In genomic region chr10:8543361-8544056, GRCh38 we compare ENCODE assay signal across 13 cellular contexts.
A peak's percentile ranks its signal among the peaks of the same experiment; 100 is the strongest.
DNase-seq lines count a peak whose midpoint lies in the region; ATAC-seq and TF ChIP-seq lines count a peak whose summit lies in the region.
"Had no signal": no experiment of that assay in that cellular context is flagged by ENCODE, and none has a peak within 500 bp of the region (broad histone marks: within the 10 kb centered on the region; RNA-seq: fewer than 3 reads in every experiment).

No MANE protein-coding gene starts in this region.

- ATAC-seq in PC-3 (no peak), upper lobe of right lung (peak; percentile 68), GM19324 (IDR thresholded peaks at IDR 0.05; ENCODE audit: low FRiP score, unreplicated experiment) (no peak)
- ATAC-seq in activated CD4-positive, CD25-positive, alpha-beta regulatory T cell treated with anti-CD3 and anti-CD28 coated beads, Interleukin-2, amount 50 U/mL, for 24 hours: no peak
- ATAC-seq: naive thymus-derived CD4-positive, alpha-beta T cell; stimulated activated naive B cell treated with anti-CD40 and anti-IgM and Interleukin-4, amounts not matched to agents 10 μg/mL and 1 μg/mL and 100 μg/mL, for 72 hours had no signal

- no peak overlapping the region for H2AFZ ChIP-seq in PC-3 (ENCODE audit: low read length)

- H3K27ac ChIP-seq in HEK293 (ENCODE audit: extremely low read depth, low read depth, low read length) (no peak overlapping the region; the same call in 1 of the 2 replicates), PC-3 (ENCODE audit: low read length) (peak overlapping the region; percentile 76), upper lobe of right lung (no peak overlapping the region)

- no peaks in the 10 kb centered on the region for H3K79me2 ChIP-seq in PC-3 (ENCODE audit: low read length)

- H3K9ac ChIP-seq in PC-3 (ENCODE audit: low read length): no peak overlapping the region

- H3K4me2 ChIP-seq in PC-3 (ENCODE audit: low read length): no peak overlapping the region

- POLR2A ChIA-PET in HEK293 (lab: Yijun Ruan, JAX) (interaction anchor here (0.7 to 1.2 kb wide), 2 partner anchors 11 to 32 kb away, joined by 3 read pairs; no protein-coding TSS in a partner anchor), PC-3 (lab: Charles Lee; ENCODE audit: unreplicated experiment) (no interaction called here)

- CTCF ChIA-PET in HEK293 (lab: Yijun Ruan, JAX): interaction anchor here (0.5 to 0.6 kb wide), 2 partner anchors 11 to 479 kb away, joined by 3 to 4 read pairs; no protein-coding TSS in a partner anchor
- CTCF ChIA-PET in PC-3 (lab: Charles Lee): no interaction called here

- no TSS peak for BruUV-seq in PC-3 (replicated peaks; lab: Mats Ljungman, UMichigan)

- H3K4me1 ChIP-seq in HEK293 (ENCODE audit: control insufficient read depth, insufficient read depth, low read length) (peaks cover 3% of the 10 kb centered on the region; the same call in 1 of the 2 replicates), PC-3 (ENCODE audit: insufficient read depth, low read length) (peaks cover 17% of the 10 kb centered on the region), upper lobe of right lung (no peaks in the 10 kb centered on the region)

- H3F3A ChIP-seq in PC-3 (ENCODE audit: low read length, unreplicated experiment): no peaks in the 10 kb centered on the region

- H3K36me3 ChIP-seq in HEK293 (ENCODE audit: control insufficient read depth in 2 of 2, insufficient read depth in 1 of 2, low read length in 2 of 2): no peaks in the 10 kb centered on the region
- H3K36me3 ChIP-seq in PC-3 (ENCODE audit: low read depth, low read length): no peaks in the 10 kb centered on the region
- H3K36me3 ChIP-seq in upper lobe of right lung: no peaks in the 10 kb centered on the region

- H3K27me3 ChIP-seq in PC-3 (ENCODE audit: low read length) (no peaks in the 10 kb centered on the region), upper lobe of right lung (no peaks in the 10 kb centered on the region)

- H3K4me3 ChIP-seq in HEK293 (ENCODE audit: low read depth, low read length) (no peak overlapping the region), PC-3 (ENCODE audit: low read length) (no peak overlapping the region), upper lobe of right lung (no peak overlapping the region)

- no peaks in the 10 kb centered on the region for H4K20me1 ChIP-seq in PC-3 (ENCODE audit: low read length)

- TF ChIP-seq CTCF in HEK293 (tag by site-specific recombination; IDR thresholded peaks at IDR 0.05) (no peak), PC-3 (conservative IDR thresholded peaks at IDR 0.05; ENCODE audit: low read depth, low read length) (no peak), upper lobe of right lung (IDR thresholded peaks at IDR 0.05) (no peak)

- intact Hi-C loops in PC-3 (cut with micrococcal nuclease): no loop called here
- intact Hi-C loops in upper lobe of right lung (cut with DNase I): no loop called here

- DNase-seq in PC-3 (peak; percentile 55), islet precursor cell (peak; percentile 59), upper lobe of right lung (no peak), middle frontal gyrus (ENCODE audit: extremely low spot score, low spot score) (no peak)
- DNase-seq: activated CD4-positive, CD25-positive, alpha-beta regulatory T cell treated with anti-CD3 and anti-CD28 coated beads, Interleukin-2, amount 50 U/mL, for 72 hours; activated CD8-positive, alpha-beta memory T cell treated with anti-CD3 and anti-CD28 coated beads, Interleukin-2, amount 50 U/mL, for 48 hours; C1 segment of cervical spinal cord; stimulated activated naive B cell treated with anti-CD40 and anti-IgM and Interleukin-4, amounts not matched to agents 10 μg/mL and 1 μg/mL and 100 μg/mL, for 72 hours; T-helper 2 cell had no signal

- no peaks in the 10 kb centered on the region for H3K9me2 ChIP-seq in PC-3 (replicated peaks; ENCODE audit: low read length)

- H3K9me3 ChIP-seq in HEK293 (ENCODE audit: control insufficient read depth, insufficient read depth, low read depth, low read length) (no peaks in the 10 kb centered on the region), PC-3 (ENCODE audit: low read length) (no peaks in the 10 kb centered on the region), upper lobe of right lung (no peaks in the 10 kb centered on the region)

TF ChIP-seq in HEK293, 187 proteins besides CTCF, POLR2A, EP300 and RAD21 (continues in another document):
- TF ChIP-seq, protein P1, sequence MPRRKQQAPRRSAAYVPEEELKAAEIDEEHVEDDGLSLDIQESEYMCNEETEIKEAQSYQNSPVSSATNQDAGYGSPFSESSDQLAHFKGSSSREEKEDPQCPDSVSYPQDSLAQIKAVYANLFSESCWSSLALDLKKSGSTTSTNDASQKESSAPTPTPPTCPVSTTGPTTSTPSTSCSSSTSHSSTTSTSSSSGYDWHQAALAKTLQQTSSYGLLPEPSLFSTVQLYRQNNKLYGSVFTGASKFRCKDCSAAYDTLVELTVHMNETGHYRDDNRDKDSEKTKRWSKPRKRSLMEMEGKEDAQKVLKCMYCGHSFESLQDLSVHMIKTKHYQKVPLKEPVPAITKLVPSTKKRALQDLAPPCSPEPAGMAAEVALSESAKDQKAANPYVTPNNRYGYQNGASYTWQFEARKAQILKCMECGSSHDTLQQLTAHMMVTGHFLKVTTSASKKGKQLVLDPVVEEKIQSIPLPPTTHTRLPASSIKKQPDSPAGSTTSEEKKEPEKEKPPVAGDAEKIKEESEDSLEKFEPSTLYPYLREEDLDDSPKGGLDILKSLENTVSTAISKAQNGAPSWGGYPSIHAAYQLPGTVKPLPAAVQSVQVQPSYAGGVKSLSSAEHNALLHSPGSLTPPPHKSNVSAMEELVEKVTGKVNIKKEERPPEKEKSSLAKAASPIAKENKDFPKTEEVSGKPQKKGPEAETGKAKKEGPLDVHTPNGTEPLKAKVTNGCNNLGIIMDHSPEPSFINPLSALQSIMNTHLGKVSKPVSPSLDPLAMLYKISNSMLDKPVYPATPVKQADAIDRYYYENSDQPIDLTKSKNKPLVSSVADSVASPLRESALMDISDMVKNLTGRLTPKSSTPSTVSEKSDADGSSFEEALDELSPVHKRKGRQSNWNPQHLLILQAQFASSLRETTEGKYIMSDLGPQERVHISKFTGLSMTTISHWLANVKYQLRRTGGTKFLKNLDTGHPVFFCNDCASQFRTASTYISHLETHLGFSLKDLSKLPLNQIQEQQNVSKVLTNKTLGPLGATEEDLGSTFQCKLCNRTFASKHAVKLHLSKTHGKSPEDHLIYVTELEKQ (tag by site-specific recombination; IDR thresholded peaks at IDR 0.05; ENCODE audit: borderline replicate concordance): no peak
- peak; percentile 100 for TF ChIP-seq SP7 (tag by site-specific recombination; IDR thresholded peaks at IDR 0.05)
- TF ChIP-seq ZBTB48 (tag by site-specific recombination; IDR thresholded peaks at IDR 0.05): no peak
- TF ChIP-seq ZNF341 (tag by site-specific recombination; IDR thresholded peaks at IDR 0.05; ENCODE audit: low read depth): no peak
- peak; percentile 45 for TF ChIP-seq FEZF1 (tag by site-specific recombination; IDR thresholded peaks at IDR 0.05)
- TF ChIP-seq ZNF521 (tag by site-specific recombination; IDR thresholded peaks at IDR 0.05): no peak
- TF ChIP-seq GLIS1 (tag by site-specific recombination; IDR thresholded peaks at IDR 0.05): no peak
- TF ChIP-seq ZBTB11 (tag by site-specific recombination; conservative IDR thresholded peaks at IDR 0.05; ENCODE audit: low read depth): peak; percentile 44
- TF ChIP-seq TRIM28 (IDR thresholded peaks at IDR 0.05; ENCODE audit: borderline replicate concordance, low read length): 0 out of 2 replicates have a peak, but pooled peaks have one; percentile 26
- no peak for TF ChIP-seq ZBTB1 (tag by site-specific recombination; IDR thresholded peaks at IDR 0.05)
- TF ChIP-seq ZSCAN30 (tag by site-specific recombination; IDR thresholded peaks at IDR 0.05): peak; percentile 14; the same call in 1 of the 2 replicates
- TF ChIP-seq ZNF302 (tag by site-specific recombination; IDR thresholded peaks at IDR 0.05; ENCODE audit: low read depth): no peak
- no peak for TF ChIP-seq ZNF266 (tag by site-specific recombination; IDR thresholded peaks at IDR 0.05; ENCODE audit: low read depth)
- no peak for TF ChIP-seq ZNF571 (tag by site-specific recombination; IDR thresholded peaks at IDR 0.05)
- TF ChIP-seq, protein P2, sequence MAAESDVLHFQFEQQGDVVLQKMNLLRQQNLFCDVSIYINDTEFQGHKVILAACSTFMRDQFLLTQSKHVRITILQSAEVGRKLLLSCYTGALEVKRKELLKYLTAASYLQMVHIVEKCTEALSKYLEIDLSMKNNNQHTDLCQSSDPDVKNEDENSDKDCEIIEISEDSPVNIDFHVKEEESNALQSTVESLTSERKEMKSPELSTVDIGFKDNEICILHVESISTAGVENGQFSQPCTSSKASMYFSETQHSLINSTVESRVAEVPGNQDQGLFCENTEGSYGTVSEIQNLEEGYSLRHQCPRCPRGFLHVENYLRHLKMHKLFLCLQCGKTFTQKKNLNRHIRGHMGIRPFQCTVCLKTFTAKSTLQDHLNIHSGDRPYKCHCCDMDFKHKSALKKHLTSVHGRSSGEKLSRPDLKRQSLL (tag by site-specific recombination; IDR thresholded peaks at IDR 0.05): peak; percentile 13; the same call in 1 of the 2 replicates
- TF ChIP-seq SP3 (tag by site-specific recombination; IDR thresholded peaks at IDR 0.05): no peak

Comparison
In these comparisons a context has a peak if more than half of its experiments do, and no peak if none do; other contexts are left out.
1. DNase-seq: peak in PC-3 (single experiment) and islet precursor cell (single experiment); none in upper lobe of right lung (single experiment) and middle frontal gyrus (single experiment).